In the genomic region with DNA sequence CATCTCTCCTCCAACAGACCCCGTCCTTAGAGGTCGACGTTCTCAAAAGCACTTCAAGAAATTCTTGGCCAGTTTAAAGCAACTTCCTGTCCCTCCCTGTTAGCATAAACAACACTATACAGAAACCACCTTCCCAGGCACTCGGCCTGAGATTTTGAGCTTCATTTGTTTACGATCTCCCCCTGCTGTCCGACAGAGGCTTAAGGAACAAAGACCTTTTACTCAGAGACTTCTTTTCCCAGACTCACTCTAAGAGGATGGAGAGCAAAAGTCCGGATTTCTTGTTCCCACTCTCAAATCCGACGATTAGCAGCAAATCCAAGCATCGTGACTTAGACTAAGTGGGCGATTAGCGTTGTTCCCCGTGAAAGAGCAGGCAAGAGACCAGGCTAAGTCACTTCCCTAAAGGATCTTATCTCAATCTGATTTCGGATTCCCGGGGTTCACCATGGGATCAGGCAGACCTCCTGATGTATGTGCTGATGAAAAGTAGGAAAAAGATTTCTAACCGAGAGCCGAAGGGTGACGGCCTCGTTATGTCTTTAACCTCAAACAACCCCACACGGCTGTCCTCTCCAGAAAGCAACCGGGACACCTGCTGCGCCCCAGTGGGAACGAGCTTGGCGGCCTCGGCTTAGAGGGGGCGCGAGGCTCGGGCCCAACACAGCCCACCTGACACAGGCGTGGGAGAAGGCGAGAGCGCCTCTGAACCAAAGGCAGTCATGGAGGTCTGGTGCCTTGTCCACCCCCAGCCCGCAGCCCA, we compare ENCODE assay signal across 1 cellular context.
TF ChIP-seq lines count a peak whose summit lies in the region.

No MANE protein-coding gene starts in this region.

TF ChIP-seq in IMR-90, 13 proteins besides CTCF, POLR2A, EP300 and RAD21:
- TF ChIP-seq MAZ (IDR thresholded peaks at IDR 0.05; ENCODE audit: borderline replicate concordance, low read depth, low read length) (peak; percentile 36; the same call in 1 of the 2 replicates), BHLHE40 (IDR thresholded peaks at IDR 0.05; ENCODE audit: low read depth, low read length) (no peak), SMC3 (IDR thresholded peaks at IDR 0.05; ENCODE audit: low read depth, low read length) (peak; percentile 86)
TF ChIP-seq in IMR-90: peak in this region for 2.
